13 cellular contexts compared by ENCODE assay signal in genomic region chr18:24127735-24128134, GRCh38.
"Had no signal": no experiment of that assay in that cellular context is flagged by ENCODE, and none has a peak within 500 bp of the region (broad histone marks: within the 10 kb centered on the region; RNA-seq: fewer than 3 reads in every experiment).

No MANE protein-coding gene starts in this region.

- H3K27ac ChIP-seq: cardiac muscle cell, coronary artery, heart right ventricle, parathyroid adenoma, skin epidermis, tibial nerve had no signal

- H2AFZ ChIP-seq: parathyroid adenoma had no signal

- H3K9me3 Mint-ChIP-seq: activated T-cell treated with anti-CD3 and anti-CD28 coated beads, Interleukin-2, amount 50 U/mL, for 72 hours; T-helper 2 cell treated with Interferon-gamma antibody and Interleukin-4, amounts not matched to agents 5 μg/mL and 100 μg/mL, for 36 hours had no signal

- H3K9ac ChIP-seq: parathyroid adenoma had no signal

- DNase-seq: activated CD4-positive, alpha-beta T cell treated with anti-CD3 and anti-CD28 coated beads, Interleukin-2, amount 50 U/mL, for 4 hours; activated T-cell treated with anti-CD3 and anti-CD28 coated beads, Interleukin-2, amount 50 U/mL, for 72 hours; effector CD4-positive, alpha-beta T cell; foreskin melanocyte; heart right ventricle; kidney; midbrain had no signal

- H3K27ac Mint-ChIP-seq: activated T-cell treated with anti-CD3 and anti-CD28 coated beads, Interleukin-2, amount 50 U/mL, for 72 hours; T-helper 2 cell treated with Interferon-gamma antibody and Interleukin-4, amounts not matched to agents 5 μg/mL and 100 μg/mL, for 36 hours had no signal

- H3K27me3 ChIP-seq: cardiac muscle cell, heart right ventricle, tibial nerve had no signal

- H3K79me2 ChIP-seq: parathyroid adenoma had no signal

- H3K4me1 ChIP-seq: parathyroid adenoma, tibial nerve had no signal

- ATAC-seq: activated T-cell treated with anti-CD3 and anti-CD28 coated beads, Interleukin-2, amount 50 U/mL, for 72 hours; heart right ventricle had no signal

- H3K4me3 ChIP-seq: cardiac muscle cell, coronary artery, heart right ventricle, skin epidermis, tibial nerve had no signal

- H3K9me3 ChIP-seq: heart right ventricle, tibial nerve had no signal

- H3K4me3 Mint-ChIP-seq: activated T-cell treated with anti-CD3 and anti-CD28 coated beads, Interleukin-2, amount 50 U/mL, for 72 hours; T-helper 2 cell treated with Interferon-gamma antibody and Interleukin-4, amounts not matched to agents 5 μg/mL and 100 μg/mL, for 36 hours had no signal

- H3K36me3 ChIP-seq: cardiac muscle cell had no signal
